Comparison of ENCODE assay signal across 1 cellular context in genomic region chr1:149849947-149850360, GRCh38.
TF ChIP-seq lines count a peak whose summit lies in the region.

No MANE protein-coding gene starts in this region.

TF ChIP-seq in WTC11, 78 proteins besides CTCF, POLR2A, EP300 and RAD21 (continued from another document):
- TF ChIP-seq, protein P1, sequence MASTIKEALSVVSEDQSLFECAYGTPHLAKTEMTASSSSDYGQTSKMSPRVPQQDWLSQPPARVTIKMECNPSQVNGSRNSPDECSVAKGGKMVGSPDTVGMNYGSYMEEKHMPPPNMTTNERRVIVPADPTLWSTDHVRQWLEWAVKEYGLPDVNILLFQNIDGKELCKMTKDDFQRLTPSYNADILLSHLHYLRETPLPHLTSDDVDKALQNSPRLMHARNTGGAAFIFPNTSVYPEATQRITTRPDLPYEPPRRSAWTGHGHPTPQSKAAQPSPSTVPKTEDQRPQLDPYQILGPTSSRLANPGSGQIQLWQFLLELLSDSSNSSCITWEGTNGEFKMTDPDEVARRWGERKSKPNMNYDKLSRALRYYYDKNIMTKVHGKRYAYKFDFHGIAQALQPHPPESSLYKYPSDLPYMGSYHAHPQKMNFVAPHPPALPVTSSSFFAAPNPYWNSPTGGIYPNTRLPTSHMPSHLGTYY (CRISPR knock-in tag; IDR thresholded peaks at IDR 0.05), result peak; percentile 50; the same call in 1 of the 2 replicates
- TF ChIP-seq, protein P2, sequence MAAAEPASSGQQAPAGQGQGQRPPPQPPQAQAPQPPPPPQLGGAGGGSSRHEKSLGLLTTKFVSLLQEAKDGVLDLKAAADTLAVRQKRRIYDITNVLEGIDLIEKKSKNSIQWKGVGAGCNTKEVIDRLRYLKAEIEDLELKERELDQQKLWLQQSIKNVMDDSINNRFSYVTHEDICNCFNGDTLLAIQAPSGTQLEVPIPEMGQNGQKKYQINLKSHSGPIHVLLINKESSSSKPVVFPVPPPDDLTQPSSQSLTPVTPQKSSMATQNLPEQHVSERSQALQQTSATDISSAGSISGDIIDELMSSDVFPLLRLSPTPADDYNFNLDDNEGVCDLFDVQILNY (CRISPR knock-in tag; IDR thresholded peaks at IDR 0.05), result no peak
- TF ChIP-seq RORB (CRISPR knock-in tag; IDR thresholded peaks at IDR 0.05), result no peak
- 0 out of 2 replicates have a peak, but pooled peaks have one; percentile 41 for TF ChIP-seq ZNF671 (CRISPR knock-in tag; IDR thresholded peaks at IDR 0.05)
- no peak for TF ChIP-seq TEAD1 (CRISPR knock-in tag; IDR thresholded peaks at IDR 0.05)
TF ChIP-seq in WTC11: peak in this region for 4.
